In genomic region chr1:159765806-159766205, GRCh38 we compare ENCODE assay signal across 9 cellular contexts. TPM values are rescaled to one million over a fixed set of nuclear protein-coding genes. Genes with fewer than 3 reads are reported as not detected.
"Had no signal": no experiment of that assay in that cellular context is flagged by ENCODE, and none has a peak within 500 bp of the region (broad histone marks: within the 10 kb centered on the region; RNA-seq: fewer than 3 reads in every experiment).

No MANE protein-coding gene starts in this region.

- DNase-seq: GDM1, GF-D8 had no signal

- FAIRE-seq: G401.6, GM12878, GM12891, GM12892, GM18507, GM19239 had no signal

- ATAC-seq: GM12878 had no signal

- H3K4me3 ChIP-seq: GM12878 had no signal

RNA-seq across cellular contexts. Expression of gene FCRL6, which starts 36.4 kb away (rescaled TPM):
- total RNA-seq: G401 had no signal

RNA-seq across cellular contexts. Expression of gene CRP, which starts 51.4 kb away (rescaled TPM):
- total RNA-seq: G401 had no signal
- polyA plus RNA-seq: GM12878 had no signal
